12 cellular contexts compared by ENCODE assay signal in the genomic region with DNA sequence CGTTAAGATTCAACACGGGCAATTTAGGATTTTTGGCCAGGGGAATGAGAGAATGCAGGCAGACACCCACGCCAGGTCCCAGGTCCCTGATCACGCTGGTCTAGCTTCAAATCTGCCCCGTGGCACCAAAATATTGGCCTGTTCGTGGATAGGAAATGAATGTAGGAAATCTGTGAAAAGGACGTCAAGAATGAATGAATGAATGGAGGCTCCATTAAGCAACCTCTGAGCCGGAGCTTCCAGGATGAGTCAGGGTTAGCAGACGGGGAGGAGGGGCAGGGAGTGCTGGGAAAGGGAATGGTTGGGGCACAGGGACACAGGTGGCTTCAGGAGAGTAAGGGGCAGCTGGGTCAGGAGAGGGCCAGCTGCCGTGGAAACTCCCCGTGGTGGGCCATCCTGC. TPM values are rescaled to one million over a fixed set of nuclear protein-coding genes. Genes with fewer than 3 reads are reported as not detected.
DNase-seq lines count a peak whose midpoint lies in the region; ATAC-seq and TF ChIP-seq lines count a peak whose summit lies in the region.
"Had no signal": no experiment of that assay in that cellular context is flagged by ENCODE, and none has a peak within 500 bp of the region (broad histone marks: within the 10 kb centered on the region; RNA-seq: fewer than 3 reads in every experiment).

No MANE protein-coding gene starts in this region.

- CTCF ChIA-PET in Calu3 (lab: Charles Lee), result interaction anchor here (0.6 to 1.0 kb wide), 3 partner anchors 50 to 103 kb away, joined by 3 to 8 read pairs (median 3); no protein-coding TSS in a partner anchor

- no peaks in the 10 kb centered on the region for H3K36me3 ChIP-seq in brain microvascular endothelial cell (replicated peaks)

- H3K4me1 Mint-ChIP-seq in Calu3 (ENCODE audit: low read depth, unreplicated experiment) (peaks cover 36% of the 10 kb centered on the region), natural killer cell (no peaks in the 10 kb centered on the region)

- intact Hi-C loops in Calu3 (cut with micrococcal nuclease; ENCODE audit: unreplicated experiment), result no loop called here
- intact Hi-C loops in natural killer cell (cut with micrococcal nuclease), result no loop called here

- H3K27ac ChIP-seq in brain microvascular endothelial cell, result no peak overlapping the region
- H3K27ac ChIP-seq: coronary artery had no signal

- ATAC-seq in GM18907 (IDR thresholded peaks at IDR 0.05; ENCODE audit: unreplicated experiment), result no peak
- ATAC-seq in natural killer cell, result no peak

- peak; percentile 62 for DNase-seq in Calu3
- DNase-seq in LHCN-M2 (ENCODE audit: low read depth), result peak; percentile 37
- peak; percentile 41 for DNase-seq in brain microvascular endothelial cell
- DNase-seq in kidney glomerular epithelial cell (lab: John Stamatoyannopoulos, UW), result peak; percentile 57
- DNase-seq in stimulated activated CD8-positive, alpha-beta memory T cell treated with anti-CD3 and anti-CD28 coated beads, Interleukin-4, amount 100 ng/mL, for 48 hours, result no peak
- no peak for DNase-seq in activated CD4-positive, CD25-positive, alpha-beta regulatory T cell treated with anti-CD3 and anti-CD28 coated beads, Interleukin-2, amount 50 U/mL, for 72 hours
- no peak for DNase-seq in natural killer cell
- DNase-seq: CD4-positive, CD25-positive, alpha-beta regulatory T cell; NCI-H2029 treated with DMSO at 0.1 percent for 48 hours; T-helper 1 cell had no signal

- in situ Hi-C loops in brain microvascular endothelial cell (cut with HindIII; ENCODE audit: low pct_ligation_motif_present, low sequenced_read_pairs), result no loop called here

- H3K4me3 Mint-ChIP-seq in Calu3 (ENCODE audit: low read depth, unreplicated experiment), result no peak overlapping the region
- H3K4me3 Mint-ChIP-seq in natural killer cell, result no peak overlapping the region
- H3K4me3 Mint-ChIP-seq: CD4-positive, CD25-positive, alpha-beta regulatory T cell had no signal

- BruUV-seq in Calu3 (replicated peaks; lab: Mats Ljungman, UMichigan), result no TSS peak

- H3K27me3 Mint-ChIP-seq in Calu3 (ENCODE audit: unreplicated experiment), result peaks cover 9% of the 10 kb centered on the region
- H3K27me3 Mint-ChIP-seq in natural killer cell (ENCODE audit: low read depth in 2 of 2), result peaks cover 7 to 9% of the 10 kb centered on the region in 2 donors

- H3K4me3 ChIP-seq in brain microvascular endothelial cell (ENCODE audit: low read depth, low read length), result no peak overlapping the region
- H3K4me3 ChIP-seq: coronary artery had no signal

- no peaks in the 10 kb centered on the region for H3K27me3 ChIP-seq in brain microvascular endothelial cell (replicated peaks)

- no peaks in the 10 kb centered on the region for H3K9me3 Mint-ChIP-seq in Calu3 (ENCODE audit: low read depth, unreplicated experiment)
- H3K9me3 Mint-ChIP-seq in natural killer cell, result no peaks in the 10 kb centered on the region
- H3K9me3 Mint-ChIP-seq: CD4-positive, CD25-positive, alpha-beta regulatory T cell had no signal

- peak overlapping the region; percentile 36 for H3K27ac Mint-ChIP-seq in Calu3 (ENCODE audit: unreplicated experiment)
- no peak overlapping the region for H3K27ac Mint-ChIP-seq in natural killer cell
- H3K27ac Mint-ChIP-seq: CD4-positive, CD25-positive, alpha-beta regulatory T cell had no signal

- H3K36me3 Mint-ChIP-seq in Calu3 (ENCODE audit: insufficient read depth, unreplicated experiment) (peaks cover 12% of the 10 kb centered on the region), natural killer cell (no peaks in the 10 kb centered on the region)
- H3K36me3 Mint-ChIP-seq: CD4-positive, CD25-positive, alpha-beta regulatory T cell had no signal

- TF ChIP-seq CTCF in Calu3 (IDR thresholded peaks at IDR 0.05; ENCODE audit: unreplicated experiment) (no peak), brain microvascular endothelial cell (IDR thresholded peaks at IDR 0.05; ENCODE audit: low read depth, low read length, missing control alignments) (no peak), natural killer cell (IDR thresholded peaks at IDR 0.05) (no peak)

RNA-seq across cellular contexts. Expression of gene SULT2B1, which starts 4.2 kb away (rescaled TPM):
- total RNA-seq in Calu3 (2022) (0.64 TPM in 1 of 2 replicates, not detected in the other), LHCN-M2 (2014; rRNA removed) (not detected in 2 replicates), natural killer cell (under 1 TPM in 1 of 3 donors, not detected in 2; 0.40 TPM)
- polyA plus RNA-seq in LHCN-M2 (2012), result 0.15 TPM
- total RNA-seq: CD4-positive, CD25-positive, alpha-beta regulatory T cell had no signal

RNA-seq across cellular contexts. Expression of gene LMTK3, which starts 44.5 kb away (rescaled TPM):
- total RNA-seq in Calu3 (2022) (1.0 and 2.4 TPM in 2 replicates), LHCN-M2 (2014; rRNA removed) (0.06 and 0.13 TPM in 2 replicates), natural killer cell (1 to 10 TPM in 2 of 3 donors, under 1 TPM in 1; 0.64 to 2.9 (median 1.9) TPM)
- 0.27 TPM for polyA plus RNA-seq in LHCN-M2 (2012)
- polyA plus RNA-seq: CD4-positive, CD25-positive, alpha-beta regulatory T cell had no signal

RNA-seq across cellular contexts. Expression of gene SPACA4, which starts 50.4 kb away (rescaled TPM):
- not detected in 2 replicates for total RNA-seq in Calu3 (2022)
- not detected in 2 replicates for total RNA-seq in LHCN-M2 (2014; rRNA removed)
- polyA plus RNA-seq in LHCN-M2 (2012), result not detected
- not detected for total RNA-seq in natural killer cell
- total RNA-seq: CD4-positive, CD25-positive, alpha-beta regulatory T cell had no signal

RNA-seq across cellular contexts. Expression of gene FAM83E, which starts 58.7 kb away (rescaled TPM):
- total RNA-seq in Calu3 (2022) (8.2 and 13.3 TPM in 2 replicates), LHCN-M2 (2014; rRNA removed) (not detected in 2 replicates), natural killer cell (1 to 10 TPM in 2 of 3 donors, under 1 TPM in 1; 0.70 to 1.3 (median 1.1) TPM)
- polyA plus RNA-seq in LHCN-M2 (2012), result not detected

Comparison
In these comparisons a context has a peak if more than half of its experiments do, and no peak if none do; other contexts are left out.
1. DNase-seq: peak in Calu3 (single experiment), LHCN-M2 (single experiment), brain microvascular endothelial cell (single experiment) and kidney glomerular epithelial cell (single experiment); none in stimulated activated CD8-positive, alpha-beta memory T cell treated with anti-CD3 and anti-CD28 coated beads, Interleukin-4, amount 100 ng/mL, for 48 hours (single experiment), activated CD4-positive, CD25-positive, alpha-beta regulatory T cell treated with anti-CD3 and anti-CD28 coated beads, Interleukin-2, amount 50 U/mL, for 72 hours (single experiment) and natural killer cell (single experiment).